ENCODE assay signal across 11 cellular contexts in genomic region chr5:174533771-174534221, GRCh38.
DNase-seq lines count a peak whose midpoint lies in the region; ATAC-seq and TF ChIP-seq lines count a peak whose summit lies in the region.
"Had no signal": no experiment of that assay in that cellular context is flagged by ENCODE, and none has a peak within 500 bp of the region (broad histone marks: within the 10 kb centered on the region; RNA-seq: fewer than 3 reads in every experiment).

No MANE protein-coding gene starts in this region.

- 0 out of 20 replicates have a peak overlapping the region, but pooled peaks of 1 of the 10 experiments have one; percentile 32 for H3K4me3 ChIP-seq in BLaER1 treated with 17β-estradiol and CSF1 and Interleukin-3, amounts not matched to agents 10 nM and 100 nM
- H3K4me3 ChIP-seq in brain microvascular endothelial cell (ENCODE audit: low read depth, low read length) (no peak overlapping the region), mesodermal cell (ENCODE audit: extremely low read depth, insufficient read depth, low read length, poor library complexity, severe bottlenecking) (no peak overlapping the region)
- H3K4me3 ChIP-seq: testis had no signal

- H3K4me1 ChIP-seq in BLaER1 treated with 17β-estradiol and CSF1 and Interleukin-3, amounts not matched to agents 10 nM and 100 nM = peaks cover 8 to 44% (median 36%) of the 10 kb centered on the region in 10 experiments; a peak in 17 of 20 replicates
- peaks cover 39% of the 10 kb centered on the region for H3K4me1 ChIP-seq in mesodermal cell (ENCODE audit: control insufficient read depth, insufficient read depth, low read length, poor library complexity, severe bottlenecking)
- H3K4me1 ChIP-seq: testis had no signal

- no peaks in the 10 kb centered on the region for H3K27me3 ChIP-seq in BLaER1 treated with 17β-estradiol and CSF1 and Interleukin-3, amounts not matched to agents 10 nM and 100 nM
- H3K27me3 ChIP-seq in brain microvascular endothelial cell (replicated peaks) = no peaks in the 10 kb centered on the region
- H3K27me3 ChIP-seq: testis had no signal

- no peaks in the 10 kb centered on the region for H3K9me3 Mint-ChIP-seq in activated naive CD4-positive, alpha-beta T cell treated with anti-CD3 and anti-CD28 coated beads for 36 hours

- no peaks in the 10 kb centered on the region for H4K20me1 ChIP-seq in BLaER1 treated with 17β-estradiol and CSF1 and Interleukin-3, amounts not matched to agents 10 nM and 100 nM

- H3K27ac ChIP-seq in BLaER1 treated with 17β-estradiol and CSF1 and Interleukin-3, amounts not matched to agents 10 nM and 100 nM = peak overlapping the region in 7 of 11 experiments; percentile 35 to 76 (median 67); a peak in 13 of 22 replicates
- peak overlapping the region; percentile 77 for H3K27ac ChIP-seq in brain microvascular endothelial cell
- peak overlapping the region; percentile 93 for H3K27ac ChIP-seq in mesodermal cell (ENCODE audit: low read depth, low read length, severe bottlenecking)
- H3K27ac ChIP-seq: testis had no signal

- WGBS in mesodermal cell (ENCODE audit: insufficient coverage in 2 of 2), 2 experiments = 87 to 100% methylated on average over 2 to 3 of the region's 4 CpGs

- intact Hi-C loops in activated naive CD4-positive, alpha-beta T cell treated with anti-CD3 and anti-CD28 coated beads for 36 hours (cut with micrococcal nuclease) = no loop called here

- H3K4me3 Mint-ChIP-seq in activated naive CD4-positive, alpha-beta T cell treated with anti-CD3 and anti-CD28 coated beads for 36 hours = no peak overlapping the region
- H3K4me3 Mint-ChIP-seq: central memory CD8-positive, alpha-beta T cell had no signal

- DNase-seq in NCI-H460 (ENCODE audit: extremely low read depth, low read depth) = peak; percentile 83
- DNase-seq in brain microvascular endothelial cell = peak; percentile 85
- no peak for DNase-seq in activated naive CD4-positive, alpha-beta T cell treated with anti-CD3 and anti-CD28 coated beads for 36 hours
- DNase-seq in NCI-H345 treated with DMSO at 0.1 percent for 48 hours (lab: John Stamatoyannopoulos, UW; ENCODE audit: unreplicated experiment) = no peak
- DNase-seq in activated gamma-delta T cell (lab: John Stamatoyannopoulos, UW) = no peak
- DNase-seq: NCI-H2107, testis had no signal

- H3K27me3 Mint-ChIP-seq in activated naive CD4-positive, alpha-beta T cell treated with anti-CD3 and anti-CD28 coated beads for 36 hours (ENCODE audit: low read depth) = peaks cover 20% of the 10 kb centered on the region
- H3K27me3 Mint-ChIP-seq: central memory CD8-positive, alpha-beta T cell had no signal

- peaks cover 0 to 10% (median under 1%) of the 10 kb centered on the region in 11 experiments; a peak in 5 of 22 replicates for H3K9me3 ChIP-seq in BLaER1 treated with 17β-estradiol and CSF1 and Interleukin-3, amounts not matched to agents 10 nM and 100 nM (replicated peaks in 1 of 11)
- H3K9me3 ChIP-seq in mesodermal cell (ENCODE audit: control insufficient read depth, low read length) = no peaks in the 10 kb centered on the region
- H3K9me3 ChIP-seq: testis had no signal

- no peaks in the 10 kb centered on the region for H3K36me3 Mint-ChIP-seq in activated naive CD4-positive, alpha-beta T cell treated with anti-CD3 and anti-CD28 coated beads for 36 hours (ENCODE audit: low read depth)

- CTCF ChIA-PET in activated naive CD4-positive, alpha-beta T cell treated with anti-CD3 and anti-CD28 coated beads for 36 hours (lab: Charles Lee) = no interaction called here

- peak overlapping the region in 2 of 11 experiments; percentile 20 to 29; a peak in 5 of 22 replicates for H3K9ac ChIP-seq in BLaER1 treated with 17β-estradiol and CSF1 and Interleukin-3, amounts not matched to agents 10 nM and 100 nM

- no peaks in the 10 kb centered on the region for H3K36me3 ChIP-seq in BLaER1 treated with 17β-estradiol and CSF1 and Interleukin-3, amounts not matched to agents 10 nM and 100 nM
- H3K36me3 ChIP-seq in brain microvascular endothelial cell (replicated peaks) (no peaks in the 10 kb centered on the region), mesodermal cell (ENCODE audit: control insufficient read depth, insufficient read depth, low read length) (no peaks in the 10 kb centered on the region)

- H3K4me1 Mint-ChIP-seq in activated naive CD4-positive, alpha-beta T cell treated with anti-CD3 and anti-CD28 coated beads for 36 hours (ENCODE audit: low read depth) = no peaks in the 10 kb centered on the region
- H3K4me1 Mint-ChIP-seq: central memory CD8-positive, alpha-beta T cell had no signal

- no peak for ATAC-seq in GM19395 (IDR thresholded peaks at IDR 0.05; ENCODE audit: unreplicated experiment)

- in situ Hi-C loops in brain microvascular endothelial cell (cut with HindIII; ENCODE audit: low pct_ligation_motif_present, low sequenced_read_pairs) = no loop called here

- no peak overlapping the region for H3K27ac Mint-ChIP-seq in activated naive CD4-positive, alpha-beta T cell treated with anti-CD3 and anti-CD28 coated beads for 36 hours

- peak overlapping the region in 8 of 11 experiments; percentile 39 to 89 (median 79); a peak in 15 of 22 replicates for H3K4me2 ChIP-seq in BLaER1 treated with 17β-estradiol and CSF1 and Interleukin-3, amounts not matched to agents 10 nM and 100 nM

- TF ChIP-seq CTCF in brain microvascular endothelial cell (IDR thresholded peaks at IDR 0.05; ENCODE audit: low read depth, low read length, missing control alignments) = no peak

Comparison
In these comparisons a context has a peak if more than half of its experiments do, and no peak if none do; other contexts are left out.
1. DNase-seq: peak in NCI-H460 (single experiment) and brain microvascular endothelial cell (single experiment); none in activated naive CD4-positive, alpha-beta T cell treated with anti-CD3 and anti-CD28 coated beads for 36 hours (single experiment), NCI-H345 treated with DMSO at 0.1 percent for 48 hours (single experiment) and activated gamma-delta T cell (single experiment).
2. Peak in every context shown above with its lines, with median percentiles within 50 percentile points of each other: H3K27ac ChIP-seq.